ENCODE assay signal across 1 cellular context in genomic region chr15:90990446-90990845, GRCh38.
TF ChIP-seq lines count a peak whose summit lies in the region.

No MANE protein-coding gene starts in this region.

TF ChIP-seq in HepG2, 621 proteins besides CTCF, POLR2A, EP300 and RAD21:
- peak; percentile 8; the same call in 1 of the 2 replicates for TF ChIP-seq CEBPB (IDR thresholded peaks at IDR 0.05; ENCODE audit: borderline replicate concordance, low read depth, low read length)
- TF ChIP-seq ZNF34 (CRISPR knock-in tag; IDR thresholded peaks at IDR 0.05; ENCODE audit: borderline replicate concordance) = no peak
- no peak for TF ChIP-seq RFX1 (IDR thresholded peaks at IDR 0.05)
